In genomic region chr20:20102859-20103258, GRCh38 we compare ENCODE assay signal across 20 cellular contexts. TPM values are rescaled to one million over a fixed set of nuclear protein-coding genes. Genes with fewer than 3 reads are reported as not detected.
DNase-seq lines count a peak whose midpoint lies in the region; ATAC-seq and TF ChIP-seq lines count a peak whose summit lies in the region.
"Had no signal": no experiment of that assay in that cellular context is flagged by ENCODE, and none has a peak within 500 bp of the region (broad histone marks: within the 10 kb centered on the region; RNA-seq: fewer than 3 reads in every experiment).

No MANE protein-coding gene starts in this region.

- peaks cover 0 to 24% of the 10 kb centered on the region in 2 donors for H3K36me3 ChIP-seq in psoas muscle (ENCODE audit: insufficient read depth in 1 of 2, low read depth in 1 of 2)
- H3K36me3 ChIP-seq: BLaER1, HAP-1 had no signal

- no peak for TF ChIP-seq CTCF in psoas muscle (IDR thresholded peaks at IDR 0.05)

- ATAC-seq in Right ventricle myocardium superior (ENCODE audit: poor library complexity) = peak; percentile 86
- ATAC-seq in left ventricle myocardium superior = peak; percentile 91
- ATAC-seq in psoas muscle = peak in 3 of 4 donors; percentile 25 to 87 (median 64)
- ATAC-seq in GM19452 (IDR thresholded peaks at IDR 0.05; ENCODE audit: unreplicated experiment) = no peak
- ATAC-seq: CD8-positive, alpha-beta T cell; GM12878; HepG2 had no signal

- DNase-seq in Right ventricle myocardium superior (no peak), cardiac septum (ENCODE audit: low spot score) (no peak), left ventricle myocardium superior (no peak), psoas muscle (no peak), activated gamma-delta T cell (lab: John Stamatoyannopoulos, UW) (no peak), posterior cingulate gyrus (no peak)
- DNase-seq: 8988T; Calu3; CD8-positive, alpha-beta T cell; DMS79 treated with DMSO at 0.1 percent for 48 hours; GF-D8; GM23248 had no signal

- H3K27me3 ChIP-seq in psoas muscle (ENCODE audit: insufficient read depth in 3 of 3, low read length in 2 of 3) = no peaks in the 10 kb centered on the region
- H3K27me3 ChIP-seq: BLaER1 had no signal

- intact Hi-C loops in Right ventricle myocardium superior (cut with DNase I) = no loop called here
- intact Hi-C loops in cardiac septum (cut with DNase I) = no loop called here
- intact Hi-C loops in left ventricle myocardium superior (cut with micrococcal nuclease) = no loop called here
- intact Hi-C loops in psoas muscle (cut with DNase I) = no loop called here
- intact Hi-C loops in posterior cingulate gyrus (cut with DNase I) = no loop called here

- H3K27ac ChIP-seq in psoas muscle = peak overlapping the region; percentile 58
- H3K27ac ChIP-seq: BLaER1, GM23248 had no signal

- peaks cover 18% of the 10 kb centered on the region for H3K4me1 ChIP-seq in psoas muscle
- H3K4me1 ChIP-seq: BLaER1 had no signal

- no peak overlapping the region for H3K4me3 ChIP-seq in psoas muscle
- H3K4me3 ChIP-seq: BLaER1, GM12878, GM23248, HAP-1 had no signal

- H3K9me3 ChIP-seq in psoas muscle = no peaks in the 10 kb centered on the region
- H3K9me3 ChIP-seq: BLaER1, HAP-1 had no signal

RNA-seq across cellular contexts. Expression of gene CFAP61, which starts 50.5 kb away (rescaled TPM):
- total RNA-seq in Right ventricle myocardium superior (36.9 TPM), cardiac septum (73.4 TPM), left ventricle myocardium superior (23.8 TPM), psoas muscle (10 to 100 TPM; 23.2 to 59.4 (median 38.8) TPM)
- 10 to 100 TPM in 2 of 3 donors, 1 to 10 TPM in 1; 8.3 to 32.3 (median 10.9) TPM for polyA plus RNA-seq in psoas muscle
- total RNA-seq: A673; Calu3; CD8-positive, alpha-beta T cell; GM23248 had no signal
- polyA plus RNA-seq: AG04450, CD14-positive monocyte, GM23248, HepG2 had no signal

RNA-seq across cellular contexts. Expression of gene CRNKL1, which starts 50.6 kb away (rescaled TPM):
- total RNA-seq in Right ventricle myocardium superior (15.8 TPM), cardiac septum (18.5 TPM), left ventricle myocardium superior (17.6 TPM), psoas muscle (10 to 100 TPM; 20.1 to 30.6 (median 24.2) TPM)
- polyA plus RNA-seq in psoas muscle = 10 to 100 TPM; 20.3 to 28.8 (median 23.2) TPM
